In the genomic region with DNA sequence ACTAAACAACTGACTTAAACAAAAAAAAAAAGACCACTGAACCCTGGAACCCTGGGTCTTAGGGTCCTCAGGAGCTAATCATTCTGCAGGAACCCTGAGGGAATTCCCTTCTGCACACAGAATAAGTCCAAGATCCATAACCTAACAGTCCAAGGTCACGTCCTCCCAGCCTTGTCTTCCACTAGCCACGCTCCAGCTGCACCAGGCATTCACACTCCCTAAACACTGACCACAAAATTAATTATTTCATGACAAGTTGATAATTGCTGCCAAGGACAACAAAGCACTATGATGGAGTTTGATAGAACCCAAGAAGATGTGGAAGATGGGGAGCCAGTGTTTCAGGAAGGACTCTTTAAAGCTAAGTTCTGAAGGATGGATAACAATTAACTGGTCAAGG, we compare ENCODE assay signal across 28 cellular contexts.
"Had no signal": no experiment of that assay in that cellular context is flagged by ENCODE, and none has a peak within 500 bp of the region (broad histone marks: within the 10 kb centered on the region; RNA-seq: fewer than 3 reads in every experiment).

No MANE protein-coding gene starts in this region.

- ATAC-seq: activated CD8-positive, alpha-beta memory T cell treated with anti-CD3 and anti-CD28 coated beads, Interleukin-2, amount 10 ng/mL, durations not matched to agents 7 days and 5 days; activated CD8-positive, alpha-beta T cell treated with anti-CD3 and anti-CD28 coated beads, Interleukin-2, amount 10 ng/mL, durations not matched to agents 7 days and 5 days; activated naive CD4-positive, alpha-beta T cell treated with anti-CD3 and anti-CD28 coated beads, Interleukin-2, amount 50 U/mL, for 72 hours; left colon; sciatic nerve; stimulated activated effector memory CD8-positive, alpha-beta T cell treated with anti-CD3 and anti-CD28 coated beads, Interleukin-12 subunit alpha, Interleukin-12 subunit beta, amount 100 ng/mL, for 72 hours; upper lobe of right lung; WTC11 had no signal

- H3K27ac Mint-ChIP-seq: activated CD8-positive, alpha-beta memory T cell treated with anti-CD3 and anti-CD28 coated beads, Interleukin-2, amount 10 ng/mL, durations not matched to agents 7 days and 5 days; activated CD8-positive, alpha-beta T cell treated with anti-CD3 and anti-CD28 coated beads, Interleukin-2, amount 10 ng/mL, durations not matched to agents 7 days and 5 days; mesothelial cell of epicardium; stimulated activated effector memory CD8-positive, alpha-beta T cell treated with anti-CD3 and anti-CD28 coated beads, Interleukin-12 subunit alpha, Interleukin-12 subunit beta, amount 100 ng/mL, for 72 hours; stimulated activated naive CD8-positive, alpha-beta T cell treated with anti-CD3 and anti-CD28 coated beads, Interleukin-15, Interleukin-2, amounts not matched to agents 100 ng/mL and 50 ng/mL, for 24 hours; WTC11 had no signal

- H3K4me1 Mint-ChIP-seq: activated CD8-positive, alpha-beta memory T cell treated with anti-CD3 and anti-CD28 coated beads, Interleukin-2, amount 10 ng/mL, durations not matched to agents 7 days and 5 days; naive B cell; stimulated activated effector memory CD8-positive, alpha-beta T cell treated with anti-CD3 and anti-CD28 coated beads, Interleukin-12 subunit alpha, Interleukin-12 subunit beta, amount 100 ng/mL, for 72 hours had no signal

- DNase-seq: activated CD8-positive, alpha-beta memory T cell treated with anti-CD3 and anti-CD28 coated beads, Interleukin-2, amount 10 ng/mL, durations not matched to agents 7 days and 5 days; activated CD8-positive, alpha-beta T cell treated with anti-CD3 and anti-CD28 coated beads, Interleukin-2, amount 10 ng/mL, durations not matched to agents 7 days and 5 days; activated naive CD4-positive, alpha-beta T cell; activated T-cell treated with anti-CD3 and anti-CD28 coated beads, Interleukin-2, amount 50 U/mL, for 48 hours; brain microvascular endothelial cell; dorsolateral prefrontal cortex; effector memory CD4-positive, alpha-beta T cell; erythroblast; foreskin melanocyte; islet precursor cell; left colon; naive B cell; ovary; retina; stimulated activated CD4-positive, alpha-beta T cell treated with anti-CD3 and anti-CD28 coated beads, Interleukin-12 subunit alpha, Interleukin-12 subunit beta, amount 100 ng/mL, for 4 hours; stimulated activated CD4-positive, alpha-beta T cell treated with anti-CD3 and anti-CD28 coated beads, Interleukin-4, amount 100 ng/mL, for 1 hour; T-helper 2 cell; upper lobe of right lung had no signal

- H3K36me3 Mint-ChIP-seq: activated CD8-positive, alpha-beta memory T cell treated with anti-CD3 and anti-CD28 coated beads, Interleukin-2, amount 10 ng/mL, durations not matched to agents 7 days and 5 days; activated naive CD4-positive, alpha-beta T cell treated with anti-CD3 and anti-CD28 coated beads, Interleukin-2, amount 50 U/mL, for 72 hours; naive B cell; stimulated activated effector memory CD8-positive, alpha-beta T cell treated with anti-CD3 and anti-CD28 coated beads, Interleukin-12 subunit alpha, Interleukin-12 subunit beta, amount 100 ng/mL, for 72 hours; WTC11 had no signal

- H3K27ac ChIP-seq: ascending aorta, brain microvascular endothelial cell, coronary artery, dorsolateral prefrontal cortex, ovary, skin epidermis, upper lobe of right lung had no signal

- H3K4me3 Mint-ChIP-seq: activated CD8-positive, alpha-beta memory T cell treated with anti-CD3 and anti-CD28 coated beads, Interleukin-2, amount 10 ng/mL, durations not matched to agents 7 days and 5 days; activated CD8-positive, alpha-beta T cell treated with anti-CD3 and anti-CD28 coated beads, Interleukin-2, amount 10 ng/mL, durations not matched to agents 7 days and 5 days; mesothelial cell of epicardium; naive B cell; stimulated activated effector memory CD8-positive, alpha-beta T cell treated with anti-CD3 and anti-CD28 coated beads, Interleukin-12 subunit alpha, Interleukin-12 subunit beta, amount 100 ng/mL, for 72 hours; stimulated activated naive CD8-positive, alpha-beta T cell treated with anti-CD3 and anti-CD28 coated beads, Interleukin-15, Interleukin-2, amounts not matched to agents 100 ng/mL and 50 ng/mL, for 24 hours; WTC11 had no signal

- H3K27me3 Mint-ChIP-seq: progenitor cell of endocrine pancreas; stimulated activated naive CD8-positive, alpha-beta T cell treated with anti-CD3 and anti-CD28 coated beads, Interleukin-15, Interleukin-2, amounts not matched to agents 100 ng/mL and 50 ng/mL, for 24 hours had no signal

- H3K36me3 ChIP-seq: brain microvascular endothelial cell, ovary, upper lobe of right lung had no signal

- H3K4me3 ChIP-seq: ascending aorta, coronary artery, dorsolateral prefrontal cortex, ovary, skin epidermis, upper lobe of right lung had no signal

- H3K9me3 ChIP-seq: ascending aorta, ovary, upper lobe of right lung had no signal

- H3K27me3 ChIP-seq: ascending aorta, brain microvascular endothelial cell, dorsolateral prefrontal cortex, ovary, upper lobe of right lung had no signal

- H3K4me1 ChIP-seq: upper lobe of right lung had no signal

- H3K9me3 Mint-ChIP-seq: activated naive CD4-positive, alpha-beta T cell treated with anti-CD3 and anti-CD28 coated beads, Interleukin-2, amount 50 U/mL, for 72 hours; mesothelial cell of epicardium; naive B cell; stimulated activated effector memory CD8-positive, alpha-beta T cell treated with anti-CD3 and anti-CD28 coated beads, Interleukin-12 subunit alpha, Interleukin-12 subunit beta, amount 100 ng/mL, for 72 hours; stimulated activated naive CD8-positive, alpha-beta T cell treated with anti-CD3 and anti-CD28 coated beads, Interleukin-15, Interleukin-2, amounts not matched to agents 100 ng/mL and 50 ng/mL, for 24 hours; WTC11 had no signal
